Comparison of ENCODE assay signal across 1 cellular context in genomic region chr3:184017672-184018423, GRCh38.
A peak's percentile ranks its signal among the peaks of the same experiment; 100 is the strongest.
TF ChIP-seq lines count a peak whose summit lies in the region.

ABCC5 (minus strand) TSS chr3:184017884; CDS start chr3:184014392, 3,492 bp downstream.

TF ChIP-seq in HepG2, 621 proteins besides CTCF, POLR2A, EP300 and RAD21 (continued from another document and continues in another):
- TF ChIP-seq, protein P1, sequence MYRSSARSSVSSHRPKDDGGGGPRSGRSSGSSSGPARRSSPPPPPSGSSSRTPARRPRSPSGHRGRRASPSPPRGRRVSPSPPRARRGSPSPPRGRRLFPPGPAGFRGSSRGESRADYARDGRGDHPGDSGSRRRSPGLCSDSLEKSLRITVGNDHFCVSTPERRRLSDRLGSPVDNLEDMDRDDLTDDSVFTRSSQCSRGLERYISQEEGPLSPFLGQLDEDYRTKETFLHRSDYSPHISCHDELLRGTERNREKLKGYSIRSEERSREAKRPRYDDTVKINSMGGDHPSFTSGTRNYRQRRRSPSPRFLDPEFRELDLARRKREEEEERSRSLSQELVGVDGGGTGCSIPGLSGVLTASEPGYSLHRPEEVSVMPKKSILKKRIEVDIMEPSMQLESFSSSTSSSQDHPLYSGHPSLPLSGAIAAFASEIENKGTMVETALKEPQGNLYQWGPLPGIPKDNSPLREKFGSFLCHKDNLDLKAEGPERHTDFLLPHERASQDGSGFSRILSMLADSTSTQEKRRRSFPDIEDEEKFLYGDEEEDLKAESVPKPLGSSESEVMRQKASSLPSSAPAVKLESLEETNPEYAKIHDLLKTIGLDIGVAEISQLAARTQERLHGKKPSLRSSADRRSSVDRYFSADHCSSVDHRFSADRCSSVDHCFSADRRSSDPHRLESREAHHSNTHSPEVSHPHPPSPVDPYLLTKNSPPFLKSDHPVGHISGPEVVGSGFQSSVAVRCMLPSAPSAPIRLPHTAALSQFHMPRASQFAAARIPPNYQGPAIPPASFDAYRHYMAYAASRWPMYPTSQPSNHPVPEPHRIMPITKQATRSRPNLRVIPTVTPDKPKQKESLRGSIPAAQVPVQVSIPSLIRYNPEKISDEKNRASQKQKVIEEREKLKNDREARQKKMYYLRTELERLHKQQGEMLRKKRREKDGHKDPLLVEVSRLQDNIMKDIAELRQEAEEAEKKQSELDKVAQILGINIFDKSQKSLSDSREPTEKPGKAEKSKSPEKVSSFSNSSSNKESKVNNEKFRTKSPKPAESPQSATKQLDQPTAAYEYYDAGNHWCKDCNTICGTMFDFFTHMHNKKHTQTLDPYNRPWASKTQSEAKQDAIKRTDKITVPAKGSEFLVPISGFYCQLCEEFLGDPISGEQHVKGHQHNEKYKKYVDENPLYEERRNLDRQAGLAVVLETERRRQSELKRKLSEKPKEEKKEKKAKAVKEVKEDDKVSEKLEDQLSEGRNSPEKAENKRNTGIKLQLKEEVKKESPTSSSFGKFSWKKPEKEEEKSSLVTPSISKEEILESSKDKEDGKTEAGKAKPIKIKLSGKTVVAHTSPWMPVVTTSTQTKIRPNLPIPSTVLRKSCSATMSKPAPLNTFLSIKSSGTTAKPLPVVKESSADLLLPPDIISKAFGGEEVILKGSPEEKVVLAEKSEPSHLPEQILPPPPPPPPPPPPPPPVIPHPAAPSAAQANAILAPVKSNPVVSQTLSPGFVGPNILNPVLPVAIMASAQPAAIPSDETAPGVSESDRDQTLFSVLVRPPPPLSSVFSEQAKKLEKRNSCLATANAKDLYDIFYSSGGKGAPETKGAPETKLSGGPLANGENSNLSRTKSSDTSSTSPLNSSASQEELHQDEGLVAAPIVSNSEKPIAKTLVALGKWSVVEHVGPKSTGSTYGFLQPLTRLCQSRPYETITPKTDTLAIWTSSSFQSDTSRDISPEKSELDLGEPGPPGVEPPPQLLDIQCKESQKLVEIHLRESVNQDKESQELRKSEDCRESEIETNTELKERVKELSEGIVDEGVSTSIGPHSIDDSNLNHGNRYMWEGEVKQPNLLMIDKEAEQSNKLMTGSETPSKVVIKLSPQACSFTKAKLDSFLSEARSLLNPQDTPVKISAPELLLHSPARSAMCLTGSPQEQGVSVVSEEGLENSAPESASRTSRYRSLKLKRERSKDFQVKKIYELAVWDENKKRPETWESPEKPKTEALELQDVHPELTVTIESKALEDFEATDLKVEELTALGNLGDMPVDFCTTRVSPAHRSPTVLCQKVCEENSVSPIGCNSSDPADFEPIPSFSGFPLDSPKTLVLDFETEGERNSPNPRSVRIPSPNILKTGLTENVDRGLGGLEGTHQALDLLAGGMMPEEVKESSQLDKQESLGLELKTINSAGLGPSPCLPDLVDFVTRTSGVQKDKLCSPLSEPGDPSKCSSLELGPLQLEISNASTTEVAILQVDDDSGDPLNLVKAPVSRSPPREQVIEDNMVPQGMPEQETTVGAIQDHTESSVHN (CRISPR knock-in tag; IDR thresholded peaks at IDR 0.05) = no peak
- no peak for TF ChIP-seq PHB2 (IDR thresholded peaks at IDR 0.05; ENCODE audit: partially characterized antibody)
- TF ChIP-seq, protein P2, sequence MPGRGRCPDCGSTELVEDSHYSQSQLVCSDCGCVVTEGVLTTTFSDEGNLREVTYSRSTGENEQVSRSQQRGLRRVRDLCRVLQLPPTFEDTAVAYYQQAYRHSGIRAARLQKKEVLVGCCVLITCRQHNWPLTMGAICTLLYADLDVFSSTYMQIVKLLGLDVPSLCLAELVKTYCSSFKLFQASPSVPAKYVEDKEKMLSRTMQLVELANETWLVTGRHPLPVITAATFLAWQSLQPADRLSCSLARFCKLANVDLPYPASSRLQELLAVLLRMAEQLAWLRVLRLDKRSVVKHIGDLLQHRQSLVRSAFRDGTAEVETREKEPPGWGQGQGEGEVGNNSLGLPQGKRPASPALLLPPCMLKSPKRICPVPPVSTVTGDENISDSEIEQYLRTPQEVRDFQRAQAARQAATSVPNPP (CRISPR knock-in tag; IDR thresholded peaks at IDR 0.05) = no peak; the same call in 1 of the 2 replicates
- TF ChIP-seq, protein P3, sequence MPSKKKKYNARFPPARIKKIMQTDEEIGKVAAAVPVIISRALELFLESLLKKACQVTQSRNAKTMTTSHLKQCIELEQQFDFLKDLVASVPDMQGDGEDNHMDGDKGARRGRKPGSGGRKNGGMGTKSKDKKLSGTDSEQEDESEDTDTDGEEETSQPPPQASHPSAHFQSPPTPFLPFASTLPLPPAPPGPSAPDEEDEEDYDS (CRISPR knock-in tag; IDR thresholded peaks at IDR 0.05) = peak; percentile 97
- TF ChIP-seq ADNP (CRISPR knock-in tag; IDR thresholded peaks at IDR 0.05) = no peak
- peak; percentile 42; the same call in 1 of the 2 replicates for TF ChIP-seq ZBTB3 (CRISPR knock-in tag; IDR thresholded peaks at IDR 0.05; ENCODE audit: borderline replicate concordance, low read depth)
- no peak; the same call in 1 of the 2 replicates for TF ChIP-seq NCOA1 (CRISPR knock-in tag; IDR thresholded peaks at IDR 0.05)
- 0 out of 2 replicates have a peak, but pooled peaks have one; percentile 45 for TF ChIP-seq ZNF12 (CRISPR knock-in tag; IDR thresholded peaks at IDR 0.05)
- TF ChIP-seq, protein P4, sequence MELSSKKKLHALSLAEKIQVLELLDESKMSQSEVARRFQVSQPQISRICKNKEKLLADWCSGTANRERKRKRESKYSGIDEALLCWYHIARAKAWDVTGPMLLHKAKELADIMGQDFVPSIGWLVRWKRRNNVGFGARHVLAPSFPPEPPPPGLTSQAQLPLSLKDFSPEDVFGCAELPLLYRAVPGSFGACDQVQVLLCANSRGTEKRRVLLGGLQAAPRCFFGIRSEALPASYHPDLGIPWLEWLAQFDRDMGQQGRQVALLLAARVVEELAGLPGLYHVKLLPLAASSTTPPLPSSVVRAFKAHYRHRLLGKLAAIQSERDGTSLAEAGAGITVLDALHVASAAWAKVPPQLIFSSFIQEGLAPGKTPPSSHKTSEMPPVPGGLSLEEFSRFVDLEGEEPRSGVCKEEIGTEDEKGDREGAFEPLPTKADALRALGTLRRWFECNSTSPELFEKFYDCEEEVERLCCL (CRISPR knock-in tag; IDR thresholded peaks at IDR 0.05; ENCODE audit: borderline replicate concordance) = peak; percentile 27; the same call in 1 of the 2 replicates
- TF ChIP-seq RXRA (CRISPR knock-in tag; IDR thresholded peaks at IDR 0.05) = peak; percentile 76; the same call in 1 of the 2 replicates
- TF ChIP-seq ZNF562 (CRISPR knock-in tag; IDR thresholded peaks at IDR 0.05; ENCODE audit: borderline replicate concordance) = no peak
- peak; percentile 49; the same call in 1 of the 2 replicates for TF ChIP-seq ZNF691 (CRISPR knock-in tag; IDR thresholded peaks at IDR 0.05; ENCODE audit: borderline replicate concordance, low read depth)
- no peak; the same call in 1 of the 2 replicates for TF ChIP-seq RFXAP (CRISPR knock-in tag; IDR thresholded peaks at IDR 0.05; ENCODE audit: borderline replicate concordance)
- TF ChIP-seq GLI4 (CRISPR knock-in tag; IDR thresholded peaks at IDR 0.05; ENCODE audit: borderline replicate concordance) = 0 out of 2 replicates have a peak, but pooled peaks have one; percentile 5
- no peak for TF ChIP-seq HNRNPUL1 (IDR thresholded peaks at IDR 0.05; ENCODE audit: low read depth, low read length)
- TF ChIP-seq PPARG (CRISPR knock-in tag; conservative IDR thresholded peaks at IDR 0.05) = no peak
- TF ChIP-seq SMAD1 (CRISPR knock-in tag; IDR thresholded peaks at IDR 0.05; ENCODE audit: borderline replicate concordance, low read depth) = no peak
- peak; percentile 37; the same call in 1 of the 2 replicates for TF ChIP-seq MAZ (IDR thresholded peaks at IDR 0.05; ENCODE audit: borderline replicate concordance, low read depth, low read length)
- TF ChIP-seq MAZ (CRISPR knock-in tag; IDR thresholded peaks at IDR 0.05; ENCODE audit: low read depth) = no peak; the same call in 1 of the 2 replicates
- peak; percentile 41; the same call in 1 of the 2 replicates for TF ChIP-seq ZNF543 (CRISPR knock-in tag; IDR thresholded peaks at IDR 0.05)
- TF ChIP-seq NR2F6 (IDR thresholded peaks at IDR 0.05) = no peak
- TF ChIP-seq NR2F6 (CRISPR knock-in tag; IDR thresholded peaks at IDR 0.05) = no peak
- TF ChIP-seq ZBTB38 (CRISPR knock-in tag; IDR thresholded peaks at IDR 0.05) = no peak
- 0 out of 2 replicates have a peak, but pooled peaks have one; percentile 20 for TF ChIP-seq IRF9 (CRISPR knock-in tag; IDR thresholded peaks at IDR 0.05; ENCODE audit: borderline replicate concordance)
- TF ChIP-seq DZIP1 (CRISPR knock-in tag; IDR thresholded peaks at IDR 0.05) = no peak
- TF ChIP-seq MBD4 (IDR thresholded peaks at IDR 0.05; ENCODE audit: borderline replicate concordance, low read length) = no peak
- TF ChIP-seq ZNF510 (CRISPR knock-in tag; IDR thresholded peaks at IDR 0.05; ENCODE audit: low read depth) = 0 out of 2 replicates have a peak, but pooled peaks have one; percentile 66
- TF ChIP-seq, protein P5, sequence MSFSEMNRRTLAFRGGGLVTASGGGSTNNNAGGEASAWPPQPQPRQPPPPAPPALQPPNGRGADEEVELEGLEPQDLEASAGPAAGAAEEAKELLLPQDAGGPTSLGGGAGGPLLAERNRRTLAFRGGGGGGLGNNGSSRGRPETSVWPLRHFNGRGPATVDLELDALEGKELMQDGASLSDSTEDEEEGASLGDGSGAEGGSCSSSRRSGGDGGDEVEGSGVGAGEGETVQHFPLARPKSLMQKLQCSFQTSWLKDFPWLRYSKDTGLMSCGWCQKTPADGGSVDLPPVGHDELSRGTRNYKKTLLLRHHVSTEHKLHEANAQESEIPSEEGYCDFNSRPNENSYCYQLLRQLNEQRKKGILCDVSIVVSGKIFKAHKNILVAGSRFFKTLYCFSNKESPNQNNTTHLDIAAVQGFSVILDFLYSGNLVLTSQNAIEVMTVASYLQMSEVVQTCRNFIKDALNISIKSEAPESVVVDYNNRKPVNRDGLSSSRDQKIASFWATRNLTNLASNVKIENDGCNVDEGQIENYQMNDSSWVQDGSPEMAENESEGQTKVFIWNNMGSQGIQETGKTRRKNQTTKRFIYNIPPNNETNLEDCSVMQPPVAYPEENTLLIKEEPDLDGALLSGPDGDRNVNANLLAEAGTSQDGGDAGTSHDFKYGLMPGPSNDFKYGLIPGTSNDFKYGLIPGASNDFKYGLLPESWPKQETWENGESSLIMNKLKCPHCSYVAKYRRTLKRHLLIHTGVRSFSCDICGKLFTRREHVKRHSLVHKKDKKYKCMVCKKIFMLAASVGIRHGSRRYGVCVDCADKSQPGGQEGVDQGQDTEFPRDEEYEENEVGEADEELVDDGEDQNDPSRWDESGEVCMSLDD (CRISPR knock-in tag; IDR thresholded peaks at IDR 0.05; ENCODE audit: borderline replicate concordance) = no peak
- no peak for TF ChIP-seq PAF1 (CRISPR knock-in tag; IDR thresholded peaks at IDR 0.05)
- TF ChIP-seq RXRB (CRISPR knock-in tag; IDR thresholded peaks at IDR 0.05; ENCODE audit: borderline replicate concordance) = no peak
- TF ChIP-seq HOXA9 (CRISPR knock-in tag; IDR thresholded peaks at IDR 0.05; ENCODE audit: borderline replicate concordance) = no peak
- TF ChIP-seq, protein P6, sequence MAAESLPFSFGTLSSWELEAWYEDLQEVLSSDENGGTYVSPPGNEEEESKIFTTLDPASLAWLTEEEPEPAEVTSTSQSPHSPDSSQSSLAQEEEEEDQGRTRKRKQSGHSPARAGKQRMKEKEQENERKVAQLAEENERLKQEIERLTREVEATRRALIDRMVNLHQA (CRISPR knock-in tag; IDR thresholded peaks at IDR 0.05) = no peak
- peak; percentile 75; the same call in 1 of the 2 replicates for TF ChIP-seq MTA1 (CRISPR knock-in tag; IDR thresholded peaks at IDR 0.05; ENCODE audit: borderline replicate concordance)
